In genomic region chr9:127960410-127961165, GRCh38 we compare ENCODE assay signal across 10 cellular contexts. TPM values are rescaled to one million over a fixed set of nuclear protein-coding genes. Genes with fewer than 3 reads are reported as not detected.
A peak's percentile ranks its signal among the peaks of the same experiment; 100 is the strongest.
DNase-seq lines count a peak whose midpoint lies in the region; ATAC-seq, FAIRE-seq and TF ChIP-seq lines count a peak whose summit lies in the region.
"Had no signal": no experiment of that assay in that cellular context is flagged by ENCODE, and none has a peak within 500 bp of the region (broad histone marks: within the 10 kb centered on the region; RNA-seq: fewer than 3 reads in every experiment).

No MANE protein-coding gene starts in this region.

- H3K36me3 ChIP-seq in Caco-2 (ENCODE audit: control insufficient read depth, insufficient read depth, low read length) (no peaks in the 10 kb centered on the region), pancreas (no peaks in the 10 kb centered on the region)
- H3K36me3 ChIP-seq in effector memory CD4-positive, alpha-beta T cell (ENCODE audit: control insufficient read depth, insufficient read depth, low read length): peaks cover 18% of the 10 kb centered on the region
- H3K36me3 ChIP-seq: thoracic aorta had no signal

- H3K27ac Mint-ChIP-seq in Caco-2 (ENCODE audit: unreplicated experiment): peak overlapping the region; percentile 1

- no peak for DNase-seq in Caco-2
- DNase-seq in NCI-H69 (lab: John Stamatoyannopoulos, UW): peak; percentile 92
- no peak for DNase-seq in effector memory CD4-positive, alpha-beta T cell
- DNase-seq in pancreas: peak in 2 of 6 donors; percentile 26 to 36
- DNase-seq in GM13976 (ENCODE audit: low spot score): no peak
- DNase-seq in AG20443 (ENCODE audit: low spot score): no peak
- no peak for DNase-seq in NCI-H1694 (lab: John Stamatoyannopoulos, UW)
- no peak for DNase-seq in DMS79 treated with DMSO at 0.1 percent for 48 hours (lab: John Stamatoyannopoulos, UW)
- DNase-seq: activated CD4-positive, CD25-positive, alpha-beta regulatory T cell had no signal

- WGBS in pancreas, 2 donors: 41 to 42% methylated on average over 10 to 11 of the region's 11 CpGs

- POLR2A ChIA-PET in Caco-2 (lab: Charles Lee): interaction anchor here (0.5 kb wide), 1 partner anchor 20 kb away, joined by 7 read pairs; no protein-coding TSS in a partner anchor

- H3K4me1 ChIP-seq in Caco-2: peaks cover 16% of the 10 kb centered on the region
- H3K4me1 ChIP-seq in effector memory CD4-positive, alpha-beta T cell (ENCODE audit: control insufficient read depth, insufficient read depth, low read length, poor library complexity, severe bottlenecking): peaks cover 85% of the 10 kb centered on the region
- H3K4me1 ChIP-seq in pancreas: peaks cover 21 to 41% (median 27%) of the 10 kb centered on the region in 3 donors

- ATAC-seq in pancreas: no peak

- H3K27me3 ChIP-seq in Caco-2 (replicated peaks; ENCODE audit: control insufficient read depth, insufficient read depth, low read length) (no peaks in the 10 kb centered on the region), pancreas (no peaks in the 10 kb centered on the region)
- H3K27me3 ChIP-seq in effector memory CD4-positive, alpha-beta T cell (replicated peaks; ENCODE audit: control insufficient read depth, insufficient read depth, low read length, poor library complexity, severe bottlenecking): no peaks in the 10 kb centered on the region

- BruUV-seq in Caco-2 (replicated peaks; lab: Mats Ljungman, UMichigan): no TSS peak

- intact Hi-C loops in Caco-2 (cut with micrococcal nuclease; ENCODE audit: unreplicated experiment) (no loop called here), pancreas (cut with DNase I) (no loop called here)

- H3K4me3 Mint-ChIP-seq in Caco-2 (ENCODE audit: unreplicated experiment): no peak overlapping the region

- H3K4me1 Mint-ChIP-seq in Caco-2 (ENCODE audit: low read depth, unreplicated experiment): peaks cover 17% of the 10 kb centered on the region

- CTCF ChIA-PET in Caco-2 (lab: Charles Lee): interaction anchor here (0.6 to 1.0 kb wide), 2 partner anchors 17 to 18 kb away, joined by 3 to 4 read pairs; no protein-coding TSS in a partner anchor

- no peaks in the 10 kb centered on the region for H3K27me3 Mint-ChIP-seq in Caco-2 (ENCODE audit: insufficient read depth, unreplicated experiment)

- no peak for FAIRE-seq in pancreas (lab: Jason Lieb, UNC)

- H3K4me3 ChIP-seq in Caco-2 (ENCODE audit: low read depth, low read length) (no peak overlapping the region), pancreas (no peak overlapping the region)
- no peak overlapping the region for H3K4me3 ChIP-seq in effector memory CD4-positive, alpha-beta T cell (ENCODE audit: insufficient read depth, low read depth, low read length, poor library complexity, severe bottlenecking)
- H3K4me3 ChIP-seq: thoracic aorta had no signal

- H3K9me3 Mint-ChIP-seq in Caco-2 (ENCODE audit: unreplicated experiment): no peaks in the 10 kb centered on the region

- TF ChIP-seq CTCF in Caco-2 (IDR thresholded peaks at IDR 0.05; ENCODE audit: insufficient read depth in 1 of 2, low read depth in 1 of 2, low read length in 1 of 2, severe bottlenecking in 1 of 2, unreplicated experiment in 1 of 2) (no peak), pancreas (IDR thresholded peaks at IDR 0.05) (no peak), GM13976 (IDR thresholded peaks at IDR 0.05; ENCODE audit: borderline replicate concordance, control extremely low read depth, extremely low read depth, insufficient read depth, missing control alignments) (no peak)

- peak overlapping the region; percentile 58 for H3K27ac ChIP-seq in effector memory CD4-positive, alpha-beta T cell (ENCODE audit: insufficient read depth, low read length, poor library complexity, severe bottlenecking)
- H3K27ac ChIP-seq in pancreas: peak overlapping the region; percentile 16 to 66 (median 52)
- H3K27ac ChIP-seq: thoracic aorta had no signal

- H3K9me3 ChIP-seq in Caco-2 (peaks cover 6% of the 10 kb centered on the region), pancreas (no peaks in the 10 kb centered on the region)
- no peaks in the 10 kb centered on the region for H3K9me3 ChIP-seq in effector memory CD4-positive, alpha-beta T cell (ENCODE audit: control insufficient read depth, low read length)
- H3K9me3 ChIP-seq: thoracic aorta had no signal

- H3K36me3 Mint-ChIP-seq in Caco-2 (ENCODE audit: insufficient read depth, unreplicated experiment): peaks cover 28% of the 10 kb centered on the region

- in situ Hi-C loops in GM13976 (cut with MboI; ENCODE audit: low sequenced_read_pairs, unreplicated experiment): no loop called here

RNA-seq across cellular contexts. Expression of gene EEIG1, which starts 20.2 kb away (rescaled TPM):
- total RNA-seq in Caco-2 (2022) (44.1 and 47.1 TPM in 2 replicates), pancreas (10 to 100 TPM; 47.7 to 85.4 (median 69.1) TPM)
- 10 to 100 TPM; 25.4 to 56.5 TPM for polyA plus RNA-seq in pancreas

RNA-seq across cellular contexts. Expression of gene DPM2, which starts 22.9 kb away (rescaled TPM):
- total RNA-seq in Caco-2 (2022): 38.7 and 39.4 TPM in 2 replicates
- total RNA-seq in pancreas: 10 to 100 TPM; 19.6 to 34.9 (median 25.5) TPM
- 10 to 100 TPM; 39.0 to 56.8 TPM for polyA plus RNA-seq in pancreas

RNA-seq across cellular contexts. Expression of gene PIP5KL1, which starts 30.0 kb away (rescaled TPM):
- total RNA-seq in Caco-2 (2022): 2.3 and 3.8 TPM in 2 replicates
- 1 to 10 TPM; 1.0 to 2.2 (median 1.2) TPM for total RNA-seq in pancreas
- 1 to 10 TPM in 1 of 2 donors, under 1 TPM in 1; 0.80 to 2.5 TPM for polyA plus RNA-seq in pancreas

RNA-seq across cellular contexts. Expression of gene ST6GALNAC4, which starts 43.7 kb away (rescaled TPM):
- total RNA-seq in Caco-2 (2022) (12.1 and 13.2 TPM in 2 replicates), pancreas (10 to 100 TPM; 25.9 to 66.6 (median 41.3) TPM)
- polyA plus RNA-seq in pancreas: 10 to 100 TPM; 22.2 to 27.7 TPM
